In the genomic region with DNA sequence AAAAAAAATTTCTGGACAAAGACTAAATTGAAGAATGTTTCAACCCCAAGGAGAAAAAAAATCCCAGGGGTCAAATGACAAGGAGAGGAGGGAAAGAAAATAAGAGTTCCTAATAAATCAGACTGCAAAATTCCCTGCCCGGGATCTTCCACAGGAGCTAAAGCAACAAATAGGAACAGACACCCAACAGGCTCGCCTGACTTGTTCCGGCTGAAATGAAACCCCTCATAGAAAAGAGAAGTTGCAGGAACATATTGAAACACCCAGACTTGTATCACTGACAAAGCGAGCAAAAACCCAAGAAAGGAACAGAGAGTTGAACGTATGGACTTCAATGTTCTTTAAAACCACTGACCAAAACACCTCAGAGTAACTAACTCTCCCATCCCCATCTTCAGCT, we compare ENCODE assay signal across 1 cellular context.
TF ChIP-seq lines count a peak whose summit lies in the region.

No MANE protein-coding gene starts in this region.

TF ChIP-seq in GM12878, 131 proteins besides CTCF, POLR2A, EP300 and RAD21 (continued from another document):
- TF ChIP-seq, protein P1, sequence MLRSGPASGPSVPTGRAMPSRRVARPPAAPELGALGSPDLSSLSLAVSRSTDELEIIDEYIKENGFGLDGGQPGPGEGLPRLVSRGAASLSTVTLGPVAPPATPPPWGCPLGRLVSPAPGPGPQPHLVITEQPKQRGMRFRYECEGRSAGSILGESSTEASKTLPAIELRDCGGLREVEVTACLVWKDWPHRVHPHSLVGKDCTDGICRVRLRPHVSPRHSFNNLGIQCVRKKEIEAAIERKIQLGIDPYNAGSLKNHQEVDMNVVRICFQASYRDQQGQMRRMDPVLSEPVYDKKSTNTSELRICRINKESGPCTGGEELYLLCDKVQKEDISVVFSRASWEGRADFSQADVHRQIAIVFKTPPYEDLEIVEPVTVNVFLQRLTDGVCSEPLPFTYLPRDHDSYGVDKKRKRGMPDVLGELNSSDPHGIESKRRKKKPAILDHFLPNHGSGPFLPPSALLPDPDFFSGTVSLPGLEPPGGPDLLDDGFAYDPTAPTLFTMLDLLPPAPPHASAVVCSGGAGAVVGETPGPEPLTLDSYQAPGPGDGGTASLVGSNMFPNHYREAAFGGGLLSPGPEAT (IDR thresholded peaks at IDR 0.05; ENCODE audit: low read depth), result peak; percentile 62; the same call in 1 of the 2 replicates
- TF ChIP-seq SPI1 (IDR thresholded peaks at IDR 0.05; ENCODE audit: borderline replicate concordance, insufficient read depth, low read depth, low read length) (peak; percentile 44; the same call in 1 of the 2 replicates), BCL11A (IDR thresholded peaks at IDR 0.05; ENCODE audit: low read depth, low read length) (no peak), BRCA1 (IDR thresholded peaks at IDR 0.05; ENCODE audit: low read depth, low read length) (no peak), IKZF2 (IDR thresholded peaks at IDR 0.05) (peak; percentile 69 to 73; a peak in 2 of 4 replicates), ZNF384 (IDR thresholded peaks at IDR 0.05; ENCODE audit: borderline replicate concordance, low read depth, low read length) (0 out of 2 replicates have a peak, but pooled peaks have one; percentile 19), IKZF1 (conservative IDR thresholded peaks at IDR 0.05) (peak; percentile 34; the same call in 1 of the 2 replicates), ZNF217 (IDR thresholded peaks at IDR 0.05) (no peak), NBN (IDR thresholded peaks at IDR 0.05) (peak; percentile 43; the same call in 1 of the 2 replicates), BHLHE40 (IDR thresholded peaks at IDR 0.05; ENCODE audit: borderline replicate concordance in 1 of 2, low read depth in 2 of 2, low read length in 1 of 2) (0 out of 4 replicates have a peak, but pooled peaks of 1 of the 2 experiments have one; percentile 18), NFXL1 (IDR thresholded peaks at IDR 0.05; ENCODE audit: borderline replicate concordance) (no peak), KLF5 (IDR thresholded peaks at IDR 0.05; ENCODE audit: partially characterized antibody) (no peak), NFYA (IDR thresholded peaks at IDR 0.05; ENCODE audit: borderline replicate concordance, low read depth, low read length) (no peak), MEF2B (IDR thresholded peaks at IDR 0.05; ENCODE audit: partially characterized antibody, poor library complexity, severe bottlenecking) (no peak)
- TF ChIP-seq, protein P2, sequence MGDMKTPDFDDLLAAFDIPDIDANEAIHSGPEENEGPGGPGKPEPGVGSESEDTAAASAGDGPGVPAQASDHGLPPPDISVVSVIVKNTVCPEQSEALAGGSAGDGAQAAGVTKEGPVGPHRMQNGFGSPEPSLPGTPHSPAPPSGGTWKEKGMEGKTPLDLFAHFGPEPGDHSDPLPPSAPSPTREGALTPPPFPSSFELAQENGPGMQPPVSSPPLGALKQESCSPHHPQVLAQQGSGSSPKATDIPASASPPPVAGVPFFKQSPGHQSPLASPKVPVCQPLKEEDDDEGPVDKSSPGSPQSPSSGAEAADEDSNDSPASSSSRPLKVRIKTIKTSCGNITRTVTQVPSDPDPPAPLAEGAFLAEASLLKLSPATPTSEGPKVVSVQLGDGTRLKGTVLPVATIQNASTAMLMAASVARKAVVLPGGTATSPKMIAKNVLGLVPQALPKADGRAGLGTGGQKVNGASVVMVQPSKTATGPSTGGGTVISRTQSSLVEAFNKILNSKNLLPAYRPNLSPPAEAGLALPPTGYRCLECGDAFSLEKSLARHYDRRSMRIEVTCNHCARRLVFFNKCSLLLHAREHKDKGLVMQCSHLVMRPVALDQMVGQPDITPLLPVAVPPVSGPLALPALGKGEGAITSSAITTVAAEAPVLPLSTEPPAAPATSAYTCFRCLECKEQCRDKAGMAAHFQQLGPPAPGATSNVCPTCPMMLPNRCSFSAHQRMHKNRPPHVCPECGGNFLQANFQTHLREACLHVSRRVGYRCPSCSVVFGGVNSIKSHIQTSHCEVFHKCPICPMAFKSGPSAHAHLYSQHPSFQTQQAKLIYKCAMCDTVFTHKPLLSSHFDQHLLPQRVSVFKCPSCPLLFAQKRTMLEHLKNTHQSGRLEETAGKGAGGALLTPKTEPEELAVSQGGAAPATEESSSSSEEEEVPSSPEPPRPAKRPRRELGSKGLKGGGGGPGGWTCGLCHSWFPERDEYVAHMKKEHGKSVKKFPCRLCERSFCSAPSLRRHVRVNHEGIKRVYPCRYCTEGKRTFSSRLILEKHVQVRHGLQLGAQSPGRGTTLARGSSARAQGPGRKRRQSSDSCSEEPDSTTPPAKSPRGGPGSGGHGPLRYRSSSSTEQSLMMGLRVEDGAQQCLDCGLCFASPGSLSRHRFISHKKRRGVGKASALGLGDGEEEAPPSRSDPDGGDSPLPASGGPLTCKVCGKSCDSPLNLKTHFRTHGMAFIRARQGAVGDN (IDR thresholded peaks at IDR 0.05), result peak; percentile 17; the same call in 1 of the 2 replicates
- TF ChIP-seq, protein P3, sequence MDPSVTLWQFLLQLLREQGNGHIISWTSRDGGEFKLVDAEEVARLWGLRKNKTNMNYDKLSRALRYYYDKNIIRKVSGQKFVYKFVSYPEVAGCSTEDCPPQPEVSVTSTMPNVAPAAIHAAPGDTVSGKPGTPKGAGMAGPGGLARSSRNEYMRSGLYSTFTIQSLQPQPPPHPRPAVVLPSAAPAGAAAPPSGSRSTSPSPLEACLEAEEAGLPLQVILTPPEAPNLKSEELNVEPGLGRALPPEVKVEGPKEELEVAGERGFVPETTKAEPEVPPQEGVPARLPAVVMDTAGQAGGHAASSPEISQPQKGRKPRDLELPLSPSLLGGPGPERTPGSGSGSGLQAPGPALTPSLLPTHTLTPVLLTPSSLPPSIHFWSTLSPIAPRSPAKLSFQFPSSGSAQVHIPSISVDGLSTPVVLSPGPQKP (IDR thresholded peaks at IDR 0.05; ENCODE audit: low read depth, low read length), result no peak
- TF ChIP-seq, protein P4, sequence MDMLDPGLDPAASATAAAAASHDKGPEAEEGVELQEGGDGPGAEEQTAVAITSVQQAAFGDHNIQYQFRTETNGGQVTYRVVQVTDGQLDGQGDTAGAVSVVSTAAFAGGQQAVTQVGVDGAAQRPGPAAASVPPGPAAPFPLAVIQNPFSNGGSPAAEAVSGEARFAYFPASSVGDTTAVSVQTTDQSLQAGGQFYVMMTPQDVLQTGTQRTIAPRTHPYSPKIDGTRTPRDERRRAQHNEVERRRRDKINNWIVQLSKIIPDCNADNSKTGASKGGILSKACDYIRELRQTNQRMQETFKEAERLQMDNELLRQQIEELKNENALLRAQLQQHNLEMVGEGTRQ (IDR thresholded peaks at IDR 0.05; ENCODE audit: borderline replicate concordance, low read depth, low read length), result no peak
- TF ChIP-seq, protein P5, sequence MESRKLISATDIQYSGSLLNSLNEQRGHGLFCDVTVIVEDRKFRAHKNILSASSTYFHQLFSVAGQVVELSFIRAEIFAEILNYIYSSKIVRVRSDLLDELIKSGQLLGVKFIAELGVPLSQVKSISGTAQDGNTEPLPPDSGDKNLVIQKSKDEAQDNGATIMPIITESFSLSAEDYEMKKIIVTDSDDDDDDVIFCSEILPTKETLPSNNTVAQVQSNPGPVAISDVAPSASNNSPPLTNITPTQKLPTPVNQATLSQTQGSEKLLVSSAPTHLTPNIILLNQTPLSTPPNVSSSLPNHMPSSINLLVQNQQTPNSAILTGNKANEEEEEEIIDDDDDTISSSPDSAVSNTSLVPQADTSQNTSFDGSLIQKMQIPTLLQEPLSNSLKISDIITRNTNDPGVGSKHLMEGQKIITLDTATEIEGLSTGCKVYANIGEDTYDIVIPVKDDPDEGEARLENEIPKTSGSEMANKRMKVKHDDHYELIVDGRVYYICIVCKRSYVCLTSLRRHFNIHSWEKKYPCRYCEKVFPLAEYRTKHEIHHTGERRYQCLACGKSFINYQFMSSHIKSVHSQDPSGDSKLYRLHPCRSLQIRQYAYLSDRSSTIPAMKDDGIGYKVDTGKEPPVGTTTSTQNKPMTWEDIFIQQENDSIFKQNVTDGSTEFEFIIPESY (IDR thresholded peaks at IDR 0.05), result no peak
- TF ChIP-seq, protein P6, sequence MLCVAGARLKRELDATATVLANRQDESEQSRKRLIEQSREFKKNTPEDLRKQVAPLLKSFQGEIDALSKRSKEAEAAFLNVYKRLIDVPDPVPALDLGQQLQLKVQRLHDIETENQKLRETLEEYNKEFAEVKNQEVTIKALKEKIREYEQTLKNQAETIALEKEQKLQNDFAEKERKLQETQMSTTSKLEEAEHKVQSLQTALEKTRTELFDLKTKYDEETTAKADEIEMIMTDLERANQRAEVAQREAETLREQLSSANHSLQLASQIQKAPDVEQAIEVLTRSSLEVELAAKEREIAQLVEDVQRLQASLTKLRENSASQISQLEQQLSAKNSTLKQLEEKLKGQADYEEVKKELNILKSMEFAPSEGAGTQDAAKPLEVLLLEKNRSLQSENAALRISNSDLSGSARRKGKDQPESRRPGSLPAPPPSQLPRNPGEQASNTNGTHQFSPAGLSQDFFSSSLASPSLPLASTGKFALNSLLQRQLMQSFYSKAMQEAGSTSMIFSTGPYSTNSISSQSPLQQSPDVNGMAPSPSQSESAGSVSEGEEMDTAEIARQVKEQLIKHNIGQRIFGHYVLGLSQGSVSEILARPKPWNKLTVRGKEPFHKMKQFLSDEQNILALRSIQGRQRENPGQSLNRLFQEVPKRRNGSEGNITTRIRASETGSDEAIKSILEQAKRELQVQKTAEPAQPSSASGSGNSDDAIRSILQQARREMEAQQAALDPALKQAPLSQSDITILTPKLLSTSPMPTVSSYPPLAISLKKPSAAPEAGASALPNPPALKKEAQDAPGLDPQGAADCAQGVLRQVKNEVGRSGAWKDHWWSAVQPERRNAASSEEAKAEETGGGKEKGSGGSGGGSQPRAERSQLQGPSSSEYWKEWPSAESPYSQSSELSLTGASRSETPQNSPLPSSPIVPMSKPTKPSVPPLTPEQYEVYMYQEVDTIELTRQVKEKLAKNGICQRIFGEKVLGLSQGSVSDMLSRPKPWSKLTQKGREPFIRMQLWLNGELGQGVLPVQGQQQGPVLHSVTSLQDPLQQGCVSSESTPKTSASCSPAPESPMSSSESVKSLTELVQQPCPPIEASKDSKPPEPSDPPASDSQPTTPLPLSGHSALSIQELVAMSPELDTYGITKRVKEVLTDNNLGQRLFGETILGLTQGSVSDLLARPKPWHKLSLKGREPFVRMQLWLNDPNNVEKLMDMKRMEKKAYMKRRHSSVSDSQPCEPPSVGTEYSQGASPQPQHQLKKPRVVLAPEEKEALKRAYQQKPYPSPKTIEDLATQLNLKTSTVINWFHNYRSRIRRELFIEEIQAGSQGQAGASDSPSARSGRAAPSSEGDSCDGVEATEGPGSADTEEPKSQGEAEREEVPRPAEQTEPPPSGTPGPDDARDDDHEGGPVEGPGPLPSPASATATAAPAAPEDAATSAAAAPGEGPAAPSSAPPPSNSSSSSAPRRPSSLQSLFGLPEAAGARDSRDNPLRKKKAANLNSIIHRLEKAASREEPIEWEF (IDR thresholded peaks at IDR 0.05; ENCODE audit: insufficient replicate concordance, low read depth, low read length), result no peak
- TF ChIP-seq, protein P7, sequence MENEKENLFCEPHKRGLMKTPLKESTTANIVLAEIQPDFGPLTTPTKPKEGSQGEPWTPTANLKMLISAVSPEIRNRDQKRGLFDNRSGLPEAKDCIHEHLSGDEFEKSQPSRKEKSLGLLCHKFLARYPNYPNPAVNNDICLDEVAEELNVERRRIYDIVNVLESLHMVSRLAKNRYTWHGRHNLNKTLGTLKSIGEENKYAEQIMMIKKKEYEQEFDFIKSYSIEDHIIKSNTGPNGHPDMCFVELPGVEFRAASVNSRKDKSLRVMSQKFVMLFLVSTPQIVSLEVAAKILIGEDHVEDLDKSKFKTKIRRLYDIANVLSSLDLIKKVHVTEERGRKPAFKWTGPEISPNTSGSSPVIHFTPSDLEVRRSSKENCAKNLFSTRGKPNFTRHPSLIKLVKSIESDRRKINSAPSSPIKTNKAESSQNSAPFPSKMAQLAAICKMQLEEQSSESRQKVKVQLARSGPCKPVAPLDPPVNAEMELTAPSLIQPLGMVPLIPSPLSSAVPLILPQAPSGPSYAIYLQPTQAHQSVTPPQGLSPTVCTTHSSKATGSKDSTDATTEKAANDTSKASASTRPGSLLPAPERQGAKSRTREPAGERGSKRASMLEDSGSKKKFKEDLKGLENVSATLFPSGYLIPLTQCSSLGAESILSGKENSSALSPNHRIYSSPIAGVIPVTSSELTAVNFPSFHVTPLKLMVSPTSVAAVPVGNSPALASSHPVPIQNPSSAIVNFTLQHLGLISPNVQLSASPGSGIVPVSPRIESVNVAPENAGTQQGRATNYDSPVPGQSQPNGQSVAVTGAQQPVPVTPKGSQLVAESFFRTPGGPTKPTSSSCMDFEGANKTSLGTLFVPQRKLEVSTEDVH (IDR thresholded peaks at IDR 0.05; ENCODE audit: low read depth, partially characterized antibody), result no peak
- TF ChIP-seq, protein P8, sequence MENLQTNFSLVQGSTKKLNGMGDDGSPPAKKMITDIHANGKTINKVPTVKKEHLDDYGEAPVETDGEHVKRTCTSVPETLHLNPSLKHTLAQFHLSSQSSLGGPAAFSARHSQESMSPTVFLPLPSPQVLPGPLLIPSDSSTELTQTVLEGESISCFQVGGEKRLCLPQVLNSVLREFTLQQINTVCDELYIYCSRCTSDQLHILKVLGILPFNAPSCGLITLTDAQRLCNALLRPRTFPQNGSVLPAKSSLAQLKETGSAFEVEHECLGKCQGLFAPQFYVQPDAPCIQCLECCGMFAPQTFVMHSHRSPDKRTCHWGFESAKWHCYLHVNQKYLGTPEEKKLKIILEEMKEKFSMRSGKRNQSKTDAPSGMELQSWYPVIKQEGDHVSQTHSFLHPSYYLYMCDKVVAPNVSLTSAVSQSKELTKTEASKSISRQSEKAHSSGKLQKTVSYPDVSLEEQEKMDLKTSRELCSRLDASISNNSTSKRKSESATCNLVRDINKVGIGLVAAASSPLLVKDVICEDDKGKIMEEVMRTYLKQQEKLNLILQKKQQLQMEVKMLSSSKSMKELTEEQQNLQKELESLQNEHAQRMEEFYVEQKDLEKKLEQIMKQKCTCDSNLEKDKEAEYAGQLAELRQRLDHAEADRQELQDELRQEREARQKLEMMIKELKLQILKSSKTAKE (IDR thresholded peaks at IDR 0.05; ENCODE audit: low read depth, poor library complexity, severe bottlenecking), result peak; percentile 22
